Comparison of ENCODE assay signal across 27 cellular contexts in the genomic region with DNA sequence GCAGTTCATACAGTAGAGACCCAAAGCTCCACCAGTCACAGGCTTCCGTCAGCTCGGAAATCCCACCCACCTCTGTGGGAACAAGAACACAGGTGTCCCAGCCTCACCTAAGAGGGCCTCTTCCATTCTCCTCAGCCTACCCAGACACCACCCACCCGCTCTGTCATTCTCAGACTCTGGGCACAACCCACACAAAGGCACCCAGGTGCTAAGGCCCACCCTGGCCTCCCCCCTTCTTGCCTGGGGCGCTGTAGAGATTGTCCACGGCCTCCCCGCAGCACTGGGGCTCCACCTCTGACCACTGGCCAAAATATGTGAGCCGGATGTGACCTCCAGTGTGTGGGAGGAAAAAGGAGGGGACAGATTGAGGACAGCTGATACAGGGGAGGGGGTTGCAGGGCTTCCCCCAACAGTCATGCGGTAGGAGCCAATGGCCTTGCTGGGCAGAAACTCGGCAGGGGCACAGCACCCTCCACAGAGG. TPM values are rescaled to one million over a fixed set of nuclear protein-coding genes. Genes with fewer than 3 reads are reported as not detected.
DNase-seq lines count a peak whose midpoint lies in the region; ATAC-seq and TF ChIP-seq lines count a peak whose summit lies in the region.
"Had no signal": no experiment of that assay in that cellular context is flagged by ENCODE, and none has a peak within 500 bp of the region (broad histone marks: within the 10 kb centered on the region; RNA-seq: fewer than 3 reads in every experiment).

No MANE protein-coding gene starts in this region.

- H3K27ac ChIP-seq in HEK293 (ENCODE audit: extremely low read depth, low read depth, low read length) = no peak overlapping the region
- no peak overlapping the region for H3K27ac ChIP-seq in mesenchymal stem cell (ENCODE audit: low read length, poor library complexity, severe bottlenecking)
- H3K27ac ChIP-seq: A549, C4-2B had no signal

- no peak for TF ChIP-seq CTCF in HEK293 (tag by site-specific recombination; IDR thresholded peaks at IDR 0.05)

- H4K91ac ChIP-seq in mesenchymal stem cell (ENCODE audit: low read length) = peak overlapping the region; percentile 18

- no peak overlapping the region for H4K8ac ChIP-seq in mesenchymal stem cell (ENCODE audit: low read length)

- whole genome bisulfite sequencing in mesenchymal stem cell = 91% methylated on average over 9 of the region's 9 CpGs

- H3K9ac ChIP-seq in mesenchymal stem cell (ENCODE audit: low read length) = no peak overlapping the region

- POLR2A ChIA-PET in HEK293 (lab: Yijun Ruan, JAX) = interaction anchor here (1.0 to 1.4 kb wide), 2 partner anchors 10 to 14 kb away, joined by 5 to 7 read pairs; a partner anchor contains a TSS

- H3K4me3 ChIP-seq in HEK293 (ENCODE audit: low read depth, low read length) = no peak overlapping the region
- H3K4me3 ChIP-seq in mesenchymal stem cell (ENCODE audit: insufficient read depth in 1 of 2, low read depth in 1 of 2, low read length in 2 of 2) = no peak overlapping the region
- H3K4me3 ChIP-seq: A549 had no signal

- H3K36me3 ChIP-seq in HEK293 (ENCODE audit: control insufficient read depth in 2 of 2, insufficient read depth in 1 of 2, low read length in 2 of 2) (peaks cover 0 to 27% of the 10 kb centered on the region in 2 experiments; a peak in 2 of 3 replicates), mesenchymal stem cell (ENCODE audit: control insufficient read depth in 1 of 2, insufficient read depth in 2 of 2, low read depth in 1 of 2, low read length in 2 of 2) (peaks cover 19 to 30% of the 10 kb centered on the region in 2 experiments)

- no peak overlapping the region for H2AFZ ChIP-seq in mesenchymal stem cell (ENCODE audit: low read depth, low read length)

- H3K27me3 ChIP-seq in mesenchymal stem cell (ENCODE audit: control insufficient read depth in 1 of 2, insufficient read depth in 1 of 2, low read length in 2 of 2) = no peaks in the 10 kb centered on the region

- peak; percentile 35 for DNase-seq in dermis blood vessel endothelial cell
- DNase-seq in mesenchymal stem cell = no peak
- DNase-seq in stimulated activated naive B cell treated with anti-CD40 and anti-IgM and Interleukin-4, amounts not matched to agents 10 μg/mL and 1 μg/mL and 100 μg/mL, for 72 hours = no peak
- no peak for DNase-seq in G401 (ENCODE audit: low spot score)
- no peak for DNase-seq in activated CD8-positive, alpha-beta memory T cell treated with anti-CD3 and anti-CD28 coated beads, Interleukin-2, amount 10 ng/mL, durations not matched to agents 7 days and 5 days
- DNase-seq: CD8-positive, alpha-beta T cell; DMS 273 treated with DMSO at 0.1 percent for 48 hours; DMS79; EL; GF-D8; GOT3; NCI-H1048; NCI-H1417; NCI-H1694; NCI-H2081; NCI-H2227 treated with DMSO at 0.1 percent for 48 hours; NCI-H526 treated with DMSO at 0.1 percent for 48 hours; RPMI8226; SHP77 had no signal

- ATAC-seq in stimulated activated naive B cell treated with anti-CD40 and anti-IgM and Interleukin-4, amounts not matched to agents 10 μg/mL and 1 μg/mL and 100 μg/mL, for 72 hours (replicated peaks) = no peak
- no peak for ATAC-seq in activated CD8-positive, alpha-beta memory T cell treated with anti-CD3 and anti-CD28 coated beads, Interleukin-2, amount 10 ng/mL, durations not matched to agents 7 days and 5 days
- ATAC-seq in GM21576 (IDR thresholded peaks at IDR 0.05; ENCODE audit: unreplicated experiment) = no peak
- ATAC-seq: CD8-positive, alpha-beta T cell; HCT116 had no signal

- H2BK5ac ChIP-seq in mesenchymal stem cell (ENCODE audit: low read depth, low read length, poor library complexity, severe bottlenecking) = no peak overlapping the region

- no peak overlapping the region for H3K4ac ChIP-seq in mesenchymal stem cell (ENCODE audit: low read depth in 1 of 2, low read length in 2 of 2)

- no peaks in the 10 kb centered on the region for H3K4me1 ChIP-seq in HEK293 (ENCODE audit: control insufficient read depth, insufficient read depth, low read length)
- peaks cover 7% of the 10 kb centered on the region for H3K4me1 ChIP-seq in mesenchymal stem cell (ENCODE audit: control insufficient read depth, insufficient read depth, low read depth, low read length)

- H3K36me3 Mint-ChIP-seq in stimulated activated naive B cell treated with anti-CD40 and anti-IgM and Interleukin-4, amounts not matched to agents 10 μg/mL and 1 μg/mL and 100 μg/mL, for 72 hours = peaks cover 14 to 35% of the 10 kb centered on the region in 2 donors
- H3K36me3 Mint-ChIP-seq in activated CD8-positive, alpha-beta memory T cell treated with anti-CD3 and anti-CD28 coated beads, Interleukin-2, amount 10 ng/mL, durations not matched to agents 7 days and 5 days = no peaks in the 10 kb centered on the region

- H2BK15ac ChIP-seq in mesenchymal stem cell (ENCODE audit: low read depth, poor library complexity, severe bottlenecking) = no peak overlapping the region

- H2BK12ac ChIP-seq in mesenchymal stem cell (ENCODE audit: low read length in 2 of 2) = no peak overlapping the region

- no peak overlapping the region for H2AK5ac ChIP-seq in mesenchymal stem cell (ENCODE audit: low read length, severe bottlenecking)

- no peak overlapping the region for H3K14ac ChIP-seq in mesenchymal stem cell (ENCODE audit: low read length in 2 of 2)

- H3K4me1 Mint-ChIP-seq in stimulated activated naive B cell treated with anti-CD40 and anti-IgM and Interleukin-4, amounts not matched to agents 10 μg/mL and 1 μg/mL and 100 μg/mL, for 72 hours = peaks cover 10 to 12% of the 10 kb centered on the region in 2 donors
- H3K4me1 Mint-ChIP-seq in activated CD8-positive, alpha-beta memory T cell treated with anti-CD3 and anti-CD28 coated beads, Interleukin-2, amount 10 ng/mL, durations not matched to agents 7 days and 5 days = no peaks in the 10 kb centered on the region

- no peaks in the 10 kb centered on the region for H3K9me3 Mint-ChIP-seq in stimulated activated naive B cell treated with anti-CD40 and anti-IgM and Interleukin-4, amounts not matched to agents 10 μg/mL and 1 μg/mL and 100 μg/mL, for 72 hours
- H3K9me3 Mint-ChIP-seq in activated CD8-positive, alpha-beta memory T cell treated with anti-CD3 and anti-CD28 coated beads, Interleukin-2, amount 10 ng/mL, durations not matched to agents 7 days and 5 days (ENCODE audit: low read depth) = no peaks in the 10 kb centered on the region
- H3K9me3 Mint-ChIP-seq: CD8-positive, alpha-beta T cell; IgD-negative memory B cell had no signal

- H3K23ac ChIP-seq in mesenchymal stem cell (ENCODE audit: low read length in 2 of 2) = no peak overlapping the region

- H3K18ac ChIP-seq in mesenchymal stem cell (ENCODE audit: low read depth in 1 of 2, low read length in 2 of 2) = no peak overlapping the region

- peak overlapping the region; percentile 75 for H3K27ac Mint-ChIP-seq in stimulated activated naive B cell treated with anti-CD40 and anti-IgM and Interleukin-4, amounts not matched to agents 10 μg/mL and 1 μg/mL and 100 μg/mL, for 72 hours
- no peak overlapping the region for H3K27ac Mint-ChIP-seq in activated CD8-positive, alpha-beta memory T cell treated with anti-CD3 and anti-CD28 coated beads, Interleukin-2, amount 10 ng/mL, durations not matched to agents 7 days and 5 days
- H3K27ac Mint-ChIP-seq: CD8-positive, alpha-beta T cell had no signal

- CTCF ChIA-PET in HEK293 (lab: Yijun Ruan, JAX) = interaction anchor here (0.7 to 6.3 kb wide), 5 partner anchors 13 to 300 kb away, joined by 3 to 195 read pairs (median 4); no protein-coding TSS in a partner anchor
- CTCF ChIA-PET in activated CD8-positive, alpha-beta memory T cell treated with anti-CD3 and anti-CD28 coated beads, Interleukin-2, amount 10 ng/mL, durations not matched to agents 7 days and 5 days (lab: Charles Lee) = interaction anchor here (0.7 to 26.3 kb wide), 2 partner anchors 49 to 179 kb away, joined by 3 to 680 read pairs; no protein-coding TSS in a partner anchor

- in situ Hi-C loops in G401 (cut with HindIII; ENCODE audit: low sequenced_read_pairs) = loop anchor here (5.0 kb wide), 1 partner anchor 52 kb away; no protein-coding TSS in a partner anchor

- no peaks in the 10 kb centered on the region for H3K79me1 ChIP-seq in mesenchymal stem cell (replicated peaks; ENCODE audit: low read length, poor library complexity, severe bottlenecking)

- H2BK120ac ChIP-seq in mesenchymal stem cell (ENCODE audit: low read depth, low read length) = no peak overlapping the region

- H3K4me3 Mint-ChIP-seq in stimulated activated naive B cell treated with anti-CD40 and anti-IgM and Interleukin-4, amounts not matched to agents 10 μg/mL and 1 μg/mL and 100 μg/mL, for 72 hours = no peak overlapping the region
- H3K4me3 Mint-ChIP-seq in activated CD8-positive, alpha-beta memory T cell treated with anti-CD3 and anti-CD28 coated beads, Interleukin-2, amount 10 ng/mL, durations not matched to agents 7 days and 5 days = no peak overlapping the region
- H3K4me3 Mint-ChIP-seq: CD8-positive, alpha-beta T cell; IgD-negative memory B cell had no signal

- H3K4me2 ChIP-seq in mesenchymal stem cell (ENCODE audit: low read length, poor library complexity, severe bottlenecking) = no peak overlapping the region
- H3K4me2 ChIP-seq: A549 had no signal

- no peaks in the 10 kb centered on the region for H3K9me3 ChIP-seq in HEK293 (ENCODE audit: control insufficient read depth, insufficient read depth, low read depth, low read length)
- no peaks in the 10 kb centered on the region for H3K9me3 ChIP-seq in mesenchymal stem cell (ENCODE audit: control insufficient read depth, low read length)
- H3K9me3 ChIP-seq: A549 had no signal

- no peaks in the 10 kb centered on the region for H3K27me3 Mint-ChIP-seq in stimulated activated naive B cell treated with anti-CD40 and anti-IgM and Interleukin-4, amounts not matched to agents 10 μg/mL and 1 μg/mL and 100 μg/mL, for 72 hours
- no peaks in the 10 kb centered on the region for H3K27me3 Mint-ChIP-seq in activated CD8-positive, alpha-beta memory T cell treated with anti-CD3 and anti-CD28 coated beads, Interleukin-2, amount 10 ng/mL, durations not matched to agents 7 days and 5 days
- H3K27me3 Mint-ChIP-seq: IgD-negative memory B cell had no signal

RNA-seq across cellular contexts. Expression of a gene that starts 14.2 kb away (rescaled TPM):
- 10.4 and 12.4 TPM in 2 replicates for total RNA-seq in dermis blood vessel endothelial cell
- polyA plus RNA-seq in mesenchymal stem cell (2013, experiment 1 of 2) = 0.41 TPM
- 0.52 TPM for polyA plus RNA-seq in mesenchymal stem cell (2013, experiment 2 of 2)
- total RNA-seq in G401 (2014; rRNA removed; shearing (Covaris generic)) = 31.0 and 33.7 TPM in 2 replicates
- total RNA-seq in activated CD8-positive, alpha-beta memory T cell treated with anti-CD3 and anti-CD28 coated beads, Interleukin-2, amount 10 ng/mL, durations not matched to agents 7 days and 5 days = 1 to 10 TPM; 2.5 to 3.6 TPM

RNA-seq across cellular contexts. Expression of a gene that starts 27.2 kb away (rescaled TPM):
- 58.0 and 91.4 TPM in 2 replicates for total RNA-seq in dermis blood vessel endothelial cell
- polyA plus RNA-seq in mesenchymal stem cell (2013, experiment 1 of 2) = 47.5 TPM
- polyA plus RNA-seq in mesenchymal stem cell (2013, experiment 2 of 2) = 47.1 TPM
- 93.5 and 101 TPM in 2 replicates for total RNA-seq in G401 (2014; rRNA removed; shearing (Covaris generic))
- total RNA-seq in activated CD8-positive, alpha-beta memory T cell treated with anti-CD3 and anti-CD28 coated beads, Interleukin-2, amount 10 ng/mL, durations not matched to agents 7 days and 5 days = 100 to 1,000 TPM; 106 to 119 TPM

RNA-seq across cellular contexts. Expression of a gene that starts 33.0 kb away (rescaled TPM):
- total RNA-seq in dermis blood vessel endothelial cell = not detected in 2 replicates
- not detected for polyA plus RNA-seq in mesenchymal stem cell (2013, experiment 1 of 2)
- not detected for polyA plus RNA-seq in mesenchymal stem cell (2013, experiment 2 of 2)
- total RNA-seq in G401 (2014; rRNA removed; shearing (Covaris generic)) = not detected in 2 replicates
- under 1 TPM; 0.21 to 0.44 TPM for total RNA-seq in activated CD8-positive, alpha-beta memory T cell treated with anti-CD3 and anti-CD28 coated beads, Interleukin-2, amount 10 ng/mL, durations not matched to agents 7 days and 5 days
- total RNA-seq: NCI-H460, SK-MEL-5 had no signal
- polyA plus RNA-seq: A549, IgD-negative memory B cell had no signal

RNA-seq across cellular contexts. Expression of a gene that starts 46.5 kb away (rescaled TPM):
- total RNA-seq in dermis blood vessel endothelial cell = 126 and 252 TPM in 2 replicates
- 6.4 TPM for polyA plus RNA-seq in mesenchymal stem cell (2013, experiment 1 of 2)
- polyA plus RNA-seq in mesenchymal stem cell (2013, experiment 2 of 2) = 6.8 TPM
- total RNA-seq in G401 (2014; rRNA removed; shearing (Covaris generic)) = 1.8 and 3.9 TPM in 2 replicates
- total RNA-seq in activated CD8-positive, alpha-beta memory T cell treated with anti-CD3 and anti-CD28 coated beads, Interleukin-2, amount 10 ng/mL, durations not matched to agents 7 days and 5 days = under 1 TPM; 0.29 to 0.56 TPM
- polyA plus RNA-seq: IgD-negative memory B cell had no signal
